Comparison of ENCODE assay signal across 15 cellular contexts in genomic region chr12:72511906-72512305, GRCh38.
DNase-seq lines count a peak whose midpoint lies in the region; ATAC-seq and TF ChIP-seq lines count a peak whose summit lies in the region.
"Had no signal": no experiment of that assay in that cellular context is flagged by ENCODE, and none has a peak within 500 bp of the region (broad histone marks: within the 10 kb centered on the region; RNA-seq: fewer than 3 reads in every experiment).

No MANE protein-coding gene starts in this region.

- H3K27me3 ChIP-seq in psoas muscle (ENCODE audit: insufficient read depth in 3 of 3, low read length in 2 of 3): no peaks in the 10 kb centered on the region
- no peaks in the 10 kb centered on the region for H3K27me3 ChIP-seq in upper lobe of right lung
- H3K27me3 ChIP-seq: neutrophil had no signal

- H3K4me1 ChIP-seq in psoas muscle (no peaks in the 10 kb centered on the region), upper lobe of right lung (no peaks in the 10 kb centered on the region)

- no peaks in the 10 kb centered on the region for H3K9me3 ChIP-seq in psoas muscle
- H3K9me3 ChIP-seq in upper lobe of right lung: no peaks in the 10 kb centered on the region

- no peak overlapping the region for H3K4me3 ChIP-seq in astrocyte of the cerebellum (ENCODE audit: low read depth, low read length)
- H3K4me3 ChIP-seq in psoas muscle: peak overlapping the region; percentile 17
- no peak overlapping the region for H3K4me3 ChIP-seq in upper lobe of right lung

- ATAC-seq in psoas muscle: no peak
- ATAC-seq in upper lobe of right lung: no peak
- ATAC-seq in HG02840 (IDR thresholded peaks at IDR 0.05; ENCODE audit: low FRiP score, unreplicated experiment): no peak
- ATAC-seq: stimulated activated naive B cell treated with anti-CD40 and anti-IgM and Interleukin-4, amounts not matched to agents 10 μg/mL and 1 μg/mL and 100 μg/mL, for 72 hours had no signal

- WGBS in psoas muscle, 3 donors: 15 to 34% (median 21%) methylated on average over 3 of the region's 3 CpGs

- H3K27ac ChIP-seq in psoas muscle: no peak overlapping the region
- H3K27ac ChIP-seq in upper lobe of right lung: no peak overlapping the region
- H3K27ac ChIP-seq: neutrophil had no signal

- no peaks in the 10 kb centered on the region for H3K36me3 ChIP-seq in psoas muscle (ENCODE audit: insufficient read depth in 1 of 2, low read depth in 1 of 2)
- no peaks in the 10 kb centered on the region for H3K36me3 ChIP-seq in upper lobe of right lung
- H3K36me3 ChIP-seq: neutrophil had no signal

- DNase-seq in DMS53 treated with DMSO at 0.1 percent for 48 hours (lab: John Stamatoyannopoulos, UW; ENCODE audit: unreplicated experiment) (peak; percentile 17), astrocyte of the cerebellum (ENCODE audit: low read depth) (peak; percentile 77), glomerular visceral epithelial cell (ENCODE audit: extremely low spot score) (peak; percentile 56), psoas muscle (no peak), NCI-H524 treated with DMSO at 0.1 percent for 48 hours (lab: John Stamatoyannopoulos, UW) (no peak), upper lobe of right lung (no peak)
- no peak for DNase-seq in activated CD4-positive, CD25-positive, alpha-beta regulatory T cell (lab: John Stamatoyannopoulos, UW)
- DNase-seq: activated naive CD4-positive, alpha-beta T cell; NCI-H1436; NCI-H748 treated with DMSO at 0.1 percent for 48 hours; SHP77; stimulated activated CD4-positive, alpha-beta T cell treated with anti-CD3 and anti-CD28 coated beads, Interleukin-4, amount 100 ng/mL, for 1 hour; stimulated activated naive B cell treated with anti-CD40 and anti-IgM and Interleukin-4, amounts not matched to agents 10 μg/mL and 1 μg/mL and 100 μg/mL, for 72 hours had no signal

- intact Hi-C loops in psoas muscle (cut with DNase I): no loop called here
- intact Hi-C loops in upper lobe of right lung (cut with DNase I): no loop called here

- TF ChIP-seq CTCF in astrocyte of the cerebellum (IDR thresholded peaks at IDR 0.05; ENCODE audit: low read depth, low read length, missing control alignments): no peak
- no peak for TF ChIP-seq CTCF in psoas muscle (IDR thresholded peaks at IDR 0.05)
- TF ChIP-seq CTCF in upper lobe of right lung (IDR thresholded peaks at IDR 0.05): no peak

- in situ Hi-C loops in astrocyte of the cerebellum (cut with HindIII; ENCODE audit: low sequenced_read_pairs): no loop called here

Comparison
In these comparisons a context has a peak if more than half of its experiments do, and no peak if none do; other contexts are left out.
1. DNase-seq: peak in DMS53 treated with DMSO at 0.1 percent for 48 hours (single experiment), astrocyte of the cerebellum (single experiment) and glomerular visceral epithelial cell (single experiment); none in psoas muscle (0 of 2), NCI-H524 treated with DMSO at 0.1 percent for 48 hours (single experiment), upper lobe of right lung (single experiment) and activated CD4-positive, CD25-positive, alpha-beta regulatory T cell (0 of 4).